In genomic region chr5:2310946-2311345, GRCh38 we compare ENCODE assay signal across 21 cellular contexts.
"Had no signal": no experiment of that assay in that cellular context is flagged by ENCODE, and none has a peak within 500 bp of the region (broad histone marks: within the 10 kb centered on the region; RNA-seq: fewer than 3 reads in every experiment).

No MANE protein-coding gene starts in this region.

- H3K4me3 ChIP-seq: SJSA1, SK-N-MC had no signal

- H3K4me1 ChIP-seq: SJSA1 had no signal

- DNase-seq: KBM-7, MV-4-11, NCI-H1048, NCI-H1105, NCI-H1417, NCI-H1436 treated with DMSO at 0.1 percent for 48 hours, NCI-H1694, NCI-H187 treated with DMSO at 0.1 percent for 48 hours, NCI-H2029 treated with DMSO at 0.1 percent for 48 hours, NCI-H2227 treated with DMSO at 0.1 percent for 48 hours, NCI-H446, NCI-H510A, NCI-H524 treated with DMSO at 0.1 percent for 48 hours, NCI-H69, NCI-H774, Right ventricle myocardium superior, RPMI8226, SIG-M5 had no signal

- H3K36me3 ChIP-seq: SJSA1 had no signal

- H3K27me3 ChIP-seq: SJSA1 had no signal

- H3K27ac ChIP-seq: HL-60, SJSA1, SK-N-MC had no signal
